8 cellular contexts compared by ENCODE assay signal in genomic region chr14:51095854-51096823, GRCh38. TPM values are rescaled to one million over a fixed set of nuclear protein-coding genes. Genes with fewer than 3 reads are reported as not detected.
DNase-seq lines count a peak whose midpoint lies in the region; ATAC-seq, FAIRE-seq and TF ChIP-seq lines count a peak whose summit lies in the region.

No MANE protein-coding gene starts in this region.

- intact Hi-C loops in OCI-LY7 (cut with micrococcal nuclease; ENCODE audit: unreplicated experiment), result loop anchor here (10.0 kb wide), 1 partner anchor 141 kb away; no protein-coding TSS in a partner anchor

- FAIRE-seq in bronchial epithelial cell (lab: Jason Lieb, UNC), result no peak

- no peaks in the 10 kb centered on the region for H4K20me1 ChIP-seq in OCI-LY7 (ENCODE audit: insufficient read depth, low read length)

- peak overlapping the region; percentile 11 for H3K27ac Mint-ChIP-seq in activated naive CD4-positive, alpha-beta T cell treated with anti-CD3 and anti-CD28 coated beads, Interleukin-2, amount 10 ng/mL, durations not matched to agents 7 days and 5 days

- H3K4me1 ChIP-seq in OCI-LY7 (ENCODE audit: insufficient read depth, low read length, poor library complexity, severe bottlenecking), result peaks cover 13% of the 10 kb centered on the region

- H3K36me3 Mint-ChIP-seq in activated naive CD4-positive, alpha-beta T cell treated with anti-CD3 and anti-CD28 coated beads, Interleukin-2, amount 10 ng/mL, durations not matched to agents 7 days and 5 days, result no peaks in the 10 kb centered on the region

- no peak for TF ChIP-seq POLR2A in erythroblast (IDR thresholded peaks at IDR 0.05; ENCODE audit: low read length)

- peaks cover 13% of the 10 kb centered on the region for H3K27me3 ChIP-seq in bronchial epithelial cell (ENCODE audit: control insufficient read depth, insufficient read depth, low read length)

- H3K4me3 ChIP-seq in OCI-LY7 (ENCODE audit: low read depth, low read length, poor library complexity, severe bottlenecking) (peak overlapping the region; percentile 70), bronchial epithelial cell (ENCODE audit: low read depth, low read length) (peak overlapping the region; percentile 67)

- peak overlapping the region; percentile 72; the same call in 1 of the 2 replicates for H2AFZ ChIP-seq in OCI-LY7 (ENCODE audit: low read length)

- CTCF ChIA-PET in activated naive CD4-positive, alpha-beta T cell treated with anti-CD3 and anti-CD28 coated beads, Interleukin-2, amount 10 ng/mL, durations not matched to agents 7 days and 5 days (lab: Charles Lee), result interaction anchor here (0.7 to 2.3 kb wide), 4 partner anchors 123 to 688 kb away, joined by 3 to 8 read pairs (median 4); partner anchors contain the start of gene TMX1
- CTCF ChIA-PET in OCI-LY7 (lab: Charles Lee; ENCODE audit: unreplicated experiment), result no interaction called here

- POLR2A ChIA-PET in OCI-LY7 (lab: Charles Lee), result interaction anchor here (1.1 to 1.9 kb wide), 3 partner anchors 9 to 17 kb away, joined by 4 to 16 read pairs (median 11); no protein-coding TSS in a partner anchor

- no peaks in the 10 kb centered on the region for H3K79me2 ChIP-seq in OCI-LY7 (ENCODE audit: insufficient read depth, low read depth, low read length)

- H3K36me3 ChIP-seq in OCI-LY7 (ENCODE audit: insufficient read depth, low read length) (no peaks in the 10 kb centered on the region), bronchial epithelial cell (ENCODE audit: control insufficient read depth, insufficient read depth, low read length) (no peaks in the 10 kb centered on the region)

- H3K9me3 Mint-ChIP-seq in activated naive CD4-positive, alpha-beta T cell treated with anti-CD3 and anti-CD28 coated beads, Interleukin-2, amount 10 ng/mL, durations not matched to agents 7 days and 5 days, result no peaks in the 10 kb centered on the region

- H3K4me2 ChIP-seq in OCI-LY7 (ENCODE audit: low read length), result peak overlapping the region; percentile 74

- no peak for ATAC-seq in HG03521 (IDR thresholded peaks at IDR 0.05; ENCODE audit: unreplicated experiment)

- no TSS peak for BruUV-seq in OCI-LY7 (replicated peaks; lab: Mats Ljungman, UMichigan)

- no peak overlapping the region for H3K27ac ChIP-seq in OCI-LY7 (ENCODE audit: low read depth, low read length, poor library complexity, severe bottlenecking)

- TF ChIP-seq CTCF in OCI-LY7 (conservative IDR thresholded peaks at IDR 0.05; ENCODE audit: low read length), result no peak
- TF ChIP-seq CTCF in bronchial epithelial cell (IDR thresholded peaks at IDR 0.05; ENCODE audit: insufficient read depth, low read length, severe bottlenecking), result no peak

- no peaks in the 10 kb centered on the region for H3K9me3 ChIP-seq in OCI-LY7 (ENCODE audit: low read length)

- peak; percentile 27 for DNase-seq in activated naive CD4-positive, alpha-beta T cell treated with anti-CD3 and anti-CD28 coated beads, Interleukin-2, amount 10 ng/mL, durations not matched to agents 7 days and 5 days
- no peak for DNase-seq in activated naive CD4-positive, alpha-beta T cell (lab: John Stamatoyannopoulos, UW)
- DNase-seq in OCI-LY7 (ENCODE audit: low spot score) (no peak), bronchial epithelial cell (ENCODE audit: low read depth) (peak; percentile 67), kidney tubule cell (ENCODE audit: low spot score) (peak; percentile 81), erythroblast (lab: John Stamatoyannopoulos, UW) (no peak)
- peak; percentile 18 for DNase-seq in stimulated activated CD4-positive, alpha-beta T cell treated with anti-CD3 and anti-CD28 coated beads, Interleukin-4, amount 100 ng/mL, for 1 hour

- no peaks in the 10 kb centered on the region for H3K9me2 ChIP-seq in OCI-LY7 (ENCODE audit: insufficient read depth, low read length)

- peaks cover 26% of the 10 kb centered on the region for H3K4me1 Mint-ChIP-seq in activated naive CD4-positive, alpha-beta T cell treated with anti-CD3 and anti-CD28 coated beads, Interleukin-2, amount 10 ng/mL, durations not matched to agents 7 days and 5 days

- peak overlapping the region; percentile 89 for H3K4me3 Mint-ChIP-seq in activated naive CD4-positive, alpha-beta T cell treated with anti-CD3 and anti-CD28 coated beads, Interleukin-2, amount 10 ng/mL, durations not matched to agents 7 days and 5 days

- H3K27me3 Mint-ChIP-seq in activated naive CD4-positive, alpha-beta T cell treated with anti-CD3 and anti-CD28 coated beads, Interleukin-2, amount 10 ng/mL, durations not matched to agents 7 days and 5 days, result peaks cover 69% of the 10 kb centered on the region

RNA-seq across cellular contexts. Expression of gene TRIM9, which starts 1.2 kb away (rescaled TPM):
- 0.39 and 1.4 TPM in 2 replicates for total RNA-seq in OCI-LY7 (2014; rRNA removed; shearing (Covaris generic))
- total RNA-seq in OCI-LY7 (2022) (4.7 and 7.9 TPM in 2 replicates), bronchial epithelial cell (under 0.01 and 0.26 TPM in 2 replicates)

Comparison
In these comparisons a context has a peak if more than half of its experiments do, and no peak if none do; other contexts are left out.
1. DNase-seq: peak in activated naive CD4-positive, alpha-beta T cell treated with anti-CD3 and anti-CD28 coated beads, Interleukin-2, amount 10 ng/mL, durations not matched to agents 7 days and 5 days (single experiment), bronchial epithelial cell (single experiment), kidney tubule cell (single experiment) and stimulated activated CD4-positive, alpha-beta T cell treated with anti-CD3 and anti-CD28 coated beads, Interleukin-4, amount 100 ng/mL, for 1 hour (single experiment); none in activated naive CD4-positive, alpha-beta T cell (0 of 4), OCI-LY7 (single experiment) and erythroblast (0 of 2).